In genomic region chr9:112443200-112443599, GRCh38 we compare ENCODE assay signal across 7 cellular contexts. TPM values are rescaled to one million over a fixed set of nuclear protein-coding genes. Genes with fewer than 3 reads are reported as not detected.
A peak's percentile ranks its signal among the peaks of the same experiment; 100 is the strongest.
DNase-seq lines count a peak whose midpoint lies in the region; ATAC-seq and TF ChIP-seq lines count a peak whose summit lies in the region.

No MANE protein-coding gene starts in this region.

- intact Hi-C loops in adrenal gland (cut with DNase I), result no loop called here

- DNase-seq in GM03348 (ENCODE audit: low spot score), result peak; percentile 27
- peak in 2 of 7 donors; percentile 13 to 32 for DNase-seq in adrenal gland
- DNase-seq in lung (ENCODE audit: low spot score), result no peak
- DNase-seq in KG1 (lab: John Stamatoyannopoulos, UW), result no peak
- no peak for DNase-seq in cerebellar nuclear complex (lab: John Stamatoyannopoulos, UW)

- H3K36me3 ChIP-seq in adrenal gland (replicated peaks in 1 of 2), result peaks cover 0 to 4% of the 10 kb centered on the region in 2 donors
- peaks cover 4 to 5% of the 10 kb centered on the region in 2 donors for H3K36me3 ChIP-seq in lung (ENCODE audit: control insufficient read depth in 2 of 2, insufficient read depth in 2 of 2, low read length in 2 of 2)

- no peak overlapping the region for H3K27ac ChIP-seq in adrenal gland
- H3K27ac ChIP-seq in lung (ENCODE audit: low read depth in 1 of 2, low read length in 1 of 2), result no peak overlapping the region

- TF ChIP-seq POLR2A in adrenal gland (IDR thresholded peaks at IDR 0.05), result no peak

- peak; percentile 70 for TF ChIP-seq CTCF in LNCAP (IDR thresholded peaks at IDR 0.05)
- TF ChIP-seq CTCF in adrenal gland (IDR thresholded peaks at IDR 0.05), result peak; percentile 29 to 53 (median 42)
- TF ChIP-seq CTCF in lung (IDR thresholded peaks at IDR 0.05; ENCODE audit: control extremely low read depth, extremely low read depth), result peak; percentile 23

- H3K27me3 ChIP-seq in adrenal gland (no peaks in the 10 kb centered on the region), lung (ENCODE audit: control insufficient read depth, insufficient read depth) (no peaks in the 10 kb centered on the region)

- H3K9me3 ChIP-seq in adrenal gland (replicated peaks in 1 of 3), result no peaks in the 10 kb centered on the region
- no peaks in the 10 kb centered on the region for H3K9me3 ChIP-seq in lung (ENCODE audit: control insufficient read depth in 2 of 2, insufficient read depth in 1 of 2, low read length in 1 of 2)

- no peak for ATAC-seq in lung (ENCODE audit: insufficient read depth, low FRiP score)
- no peak for ATAC-seq in HG02970 (IDR thresholded peaks at IDR 0.05; ENCODE audit: low FRiP score, unreplicated experiment)

- no peaks in the 10 kb centered on the region for H3K4me1 ChIP-seq in adrenal gland (replicated peaks in 1 of 2)
- no peaks in the 10 kb centered on the region for H3K4me1 ChIP-seq in lung (ENCODE audit: control insufficient read depth in 2 of 2, insufficient read depth in 2 of 2, low read length in 2 of 2)

- H3K4me3 ChIP-seq in adrenal gland (no peak overlapping the region), lung (no peak overlapping the region)

RNA-seq across cellular contexts. Expression of gene KIAA1958, which starts 43.4 kb away (rescaled TPM):
- total RNA-seq in adrenal gland (10 to 100 TPM; 17.0 to 67.2 (median 39.9) TPM), lung (10 to 100 TPM; 11.6 to 24.0 TPM)
- polyA plus RNA-seq in adrenal gland (10 to 100 TPM in 1 of 3 donors, 1 to 10 TPM in 2; 3.5 to 11.6 (median 7.3) TPM), lung (1 to 10 TPM; 2.0 TPM)
